9 cellular contexts compared by ENCODE assay signal in the genomic region with DNA sequence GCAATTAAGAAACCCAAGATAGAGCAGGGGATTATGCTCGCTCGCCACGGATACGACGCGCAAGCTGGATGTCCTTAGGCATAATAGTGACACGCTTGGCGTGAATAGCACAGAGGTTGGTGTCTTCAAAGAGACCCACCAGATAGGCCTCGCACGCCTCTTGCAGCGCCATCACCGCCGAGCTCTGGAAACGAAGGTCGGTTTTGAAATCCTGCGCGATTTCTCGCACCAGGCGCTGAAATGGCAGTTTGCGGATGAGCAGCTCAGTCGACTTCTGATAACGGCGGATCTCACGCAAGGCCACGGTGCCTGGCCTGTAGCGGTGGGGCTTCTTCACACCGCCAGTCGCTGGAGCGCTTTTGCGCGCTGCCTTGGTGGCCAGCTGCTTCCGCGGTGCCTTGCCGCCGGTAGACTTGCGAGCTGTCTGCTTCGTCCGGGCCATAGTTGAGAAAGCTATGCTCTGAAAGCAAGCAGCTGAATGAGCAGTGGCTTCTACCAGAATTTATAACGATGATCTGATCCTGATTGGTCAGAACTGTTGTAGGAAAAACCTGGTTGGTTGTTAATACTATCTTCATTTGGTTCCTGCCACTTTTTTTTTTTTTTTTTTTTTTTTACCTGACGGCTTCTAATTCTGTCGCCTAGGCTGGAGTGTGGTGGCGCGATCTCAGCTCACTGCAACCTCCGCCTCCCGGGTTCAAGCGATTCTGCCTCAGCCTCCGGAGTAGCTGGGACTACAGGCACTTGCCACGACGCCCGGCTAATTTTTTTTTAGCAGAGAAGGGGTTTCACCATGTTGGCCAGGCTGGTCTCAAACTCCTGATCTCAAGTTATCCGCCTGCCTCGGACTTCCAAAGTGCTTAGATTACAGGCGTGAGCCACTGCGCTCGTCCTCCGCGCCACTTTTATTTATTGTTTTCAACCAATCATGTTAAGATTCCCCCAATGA. TPM values are rescaled to one million over a fixed set of nuclear protein-coding genes. Genes with fewer than 3 reads are reported as not detected.
DNase-seq lines count a peak whose midpoint lies in the region; ATAC-seq and TF ChIP-seq lines count a peak whose summit lies in the region.
"Had no signal": no experiment of that assay in that cellular context is flagged by ENCODE, and none has a peak within 500 bp of the region (broad histone marks: within the 10 kb centered on the region; RNA-seq: fewer than 3 reads in every experiment).

No MANE protein-coding gene starts in this region.

- H4K20me1 ChIP-seq in OCI-LY3 (ENCODE audit: insufficient read depth, low read length) = no peaks in the 10 kb centered on the region

- peaks cover 1% of the 10 kb centered on the region for H3K36me3 Mint-ChIP-seq in activated T-helper 1 cell treated with anti-CD3 and anti-CD28 coated beads, Interleukin-12 subunit alpha, Interleukin-12 subunit beta, Interleukin-2, Interleukin-4 antibody, amounts not matched to agents 30 ng/mL and 10 ng/mL and 1 ng/mL, durations not matched to agents 14 hours and 24 hours and 36 hours (ENCODE audit: low read depth)

- H3K36me3 ChIP-seq in OCI-LY3 (replicated peaks; ENCODE audit: low read depth, low read length) = no peaks in the 10 kb centered on the region

- peaks cover 57% of the 10 kb centered on the region for H3K4me1 Mint-ChIP-seq in activated T-helper 1 cell treated with anti-CD3 and anti-CD28 coated beads, Interleukin-12 subunit alpha, Interleukin-12 subunit beta, Interleukin-2, Interleukin-4 antibody, amounts not matched to agents 30 ng/mL and 10 ng/mL and 1 ng/mL, durations not matched to agents 14 hours and 24 hours and 36 hours (ENCODE audit: low read depth)

- H3K9me3 Mint-ChIP-seq in activated T-helper 1 cell treated with anti-CD3 and anti-CD28 coated beads, Interleukin-12 subunit alpha, Interleukin-12 subunit beta, Interleukin-2, Interleukin-4 antibody, amounts not matched to agents 30 ng/mL and 10 ng/mL and 1 ng/mL, durations not matched to agents 14 hours and 24 hours and 36 hours = no peaks in the 10 kb centered on the region

- peak; percentile 47 for ATAC-seq in GM18909 (IDR thresholded peaks at IDR 0.05; ENCODE audit: poor library complexity, unreplicated experiment)
- ATAC-seq in HG03103 (IDR thresholded peaks at IDR 0.05; ENCODE audit: low read depth, unreplicated experiment) = peak; percentile 41

- DNase-seq in AML-193 (lab: John Stamatoyannopoulos, UW) (peak; percentile 96), fibroblast of mammary gland (ENCODE audit: low read depth) (peak; percentile 95), non-pigmented ciliary epithelial cell (ENCODE audit: low read depth) (peak; percentile 79), globus pallidus (ENCODE audit: low spot score) (no peak)
- peak; percentile 87 for DNase-seq in activated T-helper 1 cell treated with anti-CD3 and anti-CD28 coated beads, Interleukin-12 subunit alpha, Interleukin-12 subunit beta, Interleukin-2, Interleukin-4 antibody, amounts not matched to agents 30 ng/mL and 10 ng/mL and 1 ng/mL, durations not matched to agents 14 hours and 24 hours and 36 hours (ENCODE audit: low spot score)

- TF ChIP-seq CTCF in OCI-LY3 (IDR thresholded peaks at IDR 0.05; ENCODE audit: low read depth, low read length) (no peak), fibroblast of mammary gland (conservative IDR thresholded peaks at IDR 0.05; ENCODE audit: control insufficient read depth, insufficient read depth, low read depth, low read length) (no peak)

- H3K79me2 ChIP-seq in OCI-LY3 (ENCODE audit: low read length) = no peaks in the 10 kb centered on the region

- H3K4me1 ChIP-seq in OCI-LY3 (ENCODE audit: low read length) = peaks cover 17% of the 10 kb centered on the region

- H3K4me2 ChIP-seq in OCI-LY3 (ENCODE audit: low read length) = peak overlapping the region; percentile 88

- H3K4me3 ChIP-seq in OCI-LY3 (ENCODE audit: low read length) (peak overlapping the region; percentile 95), fibroblast of mammary gland (ENCODE audit: control insufficient read depth, low read depth, low read length) (peak overlapping the region; percentile 58)

- no peak overlapping the region for H2AFZ ChIP-seq in OCI-LY3 (ENCODE audit: low read depth, low read length)

- H3K9ac ChIP-seq in OCI-LY3 (ENCODE audit: low read length) = peak overlapping the region; percentile 98

- H3K27ac Mint-ChIP-seq in activated T-helper 1 cell treated with anti-CD3 and anti-CD28 coated beads, Interleukin-12 subunit alpha, Interleukin-12 subunit beta, Interleukin-2, Interleukin-4 antibody, amounts not matched to agents 30 ng/mL and 10 ng/mL and 1 ng/mL, durations not matched to agents 14 hours and 24 hours and 36 hours = no peak overlapping the region

- H3K9me3 ChIP-seq in OCI-LY3 (ENCODE audit: insufficient read depth, low read length) = no peaks in the 10 kb centered on the region; the same call in 1 of the 2 replicates

- intact Hi-C loops in activated T-helper 1 cell treated with anti-CD3 and anti-CD28 coated beads, Interleukin-12 subunit alpha, Interleukin-12 subunit beta, Interleukin-2, Interleukin-4 antibody, amounts not matched to agents 30 ng/mL and 10 ng/mL and 1 ng/mL, durations not matched to agents 14 hours and 24 hours and 36 hours (cut with micrococcal nuclease) = loop anchor here (1.0 to 10.0 kb wide), 6 partner anchors 17 to 1768 kb away; a partner anchor contains a TSS

- H3K27me3 ChIP-seq in OCI-LY3 (ENCODE audit: low read depth, low read length) = no peaks in the 10 kb centered on the region

- no peaks in the 10 kb centered on the region for H3K27me3 Mint-ChIP-seq in activated T-helper 1 cell treated with anti-CD3 and anti-CD28 coated beads, Interleukin-12 subunit alpha, Interleukin-12 subunit beta, Interleukin-2, Interleukin-4 antibody, amounts not matched to agents 30 ng/mL and 10 ng/mL and 1 ng/mL, durations not matched to agents 14 hours and 24 hours and 36 hours (ENCODE audit: insufficient read depth)

- peak overlapping the region; percentile 75 for H3K4me3 Mint-ChIP-seq in activated T-helper 1 cell treated with anti-CD3 and anti-CD28 coated beads, Interleukin-12 subunit alpha, Interleukin-12 subunit beta, Interleukin-2, Interleukin-4 antibody, amounts not matched to agents 30 ng/mL and 10 ng/mL and 1 ng/mL, durations not matched to agents 14 hours and 24 hours and 36 hours

- H3K27ac ChIP-seq in OCI-LY3 (ENCODE audit: low read length) = peak overlapping the region; percentile 99

RNA-seq across cellular contexts. Expression of a gene that starts 21.6 kb away (rescaled TPM):
- total RNA-seq in activated T-helper 1 cell treated with anti-CD3 and anti-CD28 coated beads, Interleukin-12 subunit alpha, Interleukin-12 subunit beta, Interleukin-2, Interleukin-4 antibody, amounts not matched to agents 30 ng/mL and 10 ng/mL and 1 ng/mL, durations not matched to agents 14 hours and 24 hours and 36 hours = not detected in 2 replicates
- total RNA-seq: T-helper 1 cell treated with Interleukin-12 subunit alpha and Interleukin-12 subunit beta and Interleukin-4 antibody, amounts not matched to agents 30 ng/mL and 1 ng/mL, for 36 hours had no signal
